ENCODE assay signal across 17 cellular contexts in the genomic region with DNA sequence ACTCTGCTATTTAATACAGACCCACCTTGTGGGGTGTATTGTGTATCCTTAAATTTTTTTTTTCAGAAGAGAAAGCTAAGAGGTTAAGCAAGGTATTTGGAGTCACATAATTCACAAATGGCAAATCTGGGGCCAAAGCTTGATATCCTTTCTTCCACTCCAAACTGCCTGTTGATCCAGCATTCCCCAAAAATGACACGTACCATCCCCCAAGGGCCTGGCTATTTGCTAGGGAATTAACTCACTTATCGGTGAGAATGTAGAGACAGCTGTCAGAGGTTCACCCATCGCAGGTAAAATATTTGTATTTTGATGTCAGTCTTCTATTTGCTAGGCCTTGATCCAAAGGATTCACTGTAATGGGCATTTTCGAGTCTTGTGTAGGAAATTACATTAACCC.
"Had no signal": no experiment of that assay in that cellular context is flagged by ENCODE, and none has a peak within 500 bp of the region (broad histone marks: within the 10 kb centered on the region; RNA-seq: fewer than 3 reads in every experiment).

No MANE protein-coding gene starts in this region.

- H3K4me3 ChIP-seq: PC-9, SJSA1 had no signal

- DNase-seq: Karpas-422, MM.1S, NCI-H1436, NCI-H146, NCI-H2029 treated with DMSO at 0.1 percent for 48 hours, NCI-H2107, NCI-H226, NCI-H524, NCI-H526, PC-9, SHP77, SK-N-SH, SW 1271, T-helper 1 cell had no signal

- H3K36me3 ChIP-seq: SJSA1 had no signal

- H3K9ac ChIP-seq: KMS-11, SK-N-SH had no signal

- H3K27me3 ChIP-seq: SJSA1 had no signal

- H3K27ac ChIP-seq: KMS-11, PC-9, RWPE1, SJSA1 had no signal

- H3K9me3 ChIP-seq: SJSA1, SK-N-SH had no signal
